1 cellular context compared by ENCODE assay signal in genomic region chr1:236314050-236314449, GRCh38.
TF ChIP-seq lines count a peak whose summit lies in the region.
"Not testable (repeated sequence)": the region's sequence is repeated elsewhere in the genome, so short reads cannot be mapped to it uniquely, and the experiment has no call there.

No MANE protein-coding gene starts in this region.

TF ChIP-seq in K562, 482 proteins besides CTCF, POLR2A, EP300 and RAD21 (continued from another document):
- TF ChIP-seq ZNF740 (CRISPR knock-in tag; IDR thresholded peaks at IDR 0.05); NR2C1 (IDR thresholded peaks at IDR 0.05): not testable (repeated sequence)
- TF ChIP-seq ZNF740 (tag; IDR thresholded peaks at IDR 0.05): peak in 1 of 2 experiments; percentile 53; a peak in 1 of 4 replicates
- TF ChIP-seq NR2C1 (tag; IDR thresholded peaks at IDR 0.05): peak; percentile 55
- peak; percentile 81; the same call in 1 of the 2 replicates for TF ChIP-seq ZNF583 (CRISPR knock-in tag; IDR thresholded peaks at IDR 0.05)
- peak; percentile 68; the same call in 1 of the 2 replicates for TF ChIP-seq PTTG1 (tag; IDR thresholded peaks at IDR 0.05; ENCODE audit: low read depth)
- TF ChIP-seq ZNF311 (CRISPR knock-in tag; IDR thresholded peaks at IDR 0.05): peak; percentile 55; the same call in 1 of the 2 replicates
